In the genomic region with DNA sequence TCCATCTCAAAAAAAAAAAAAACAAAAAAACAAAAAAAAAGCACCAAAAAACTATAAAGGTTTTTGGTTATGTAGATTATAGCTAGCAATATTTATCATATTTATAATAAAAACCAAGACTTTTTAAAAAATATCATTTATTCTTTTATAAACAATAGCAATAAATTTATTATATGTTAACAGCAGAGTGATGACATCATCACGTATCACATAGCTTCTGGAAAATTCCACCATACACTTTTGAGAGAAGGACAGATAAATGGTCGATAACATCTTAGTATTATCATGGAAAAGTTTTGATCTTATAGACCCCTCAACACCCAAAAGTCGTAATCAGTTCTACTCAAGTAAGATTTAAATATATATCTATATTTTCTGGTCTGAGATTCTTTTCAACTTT, we compare ENCODE assay signal across 23 cellular contexts. TPM values are rescaled to one million over a fixed set of nuclear protein-coding genes. Genes with fewer than 3 reads are reported as not detected.
DNase-seq lines count a peak whose midpoint lies in the region; ATAC-seq, FAIRE-seq and TF ChIP-seq lines count a peak whose summit lies in the region.
"Had no signal": no experiment of that assay in that cellular context is flagged by ENCODE, and none has a peak within 500 bp of the region (broad histone marks: within the 10 kb centered on the region; RNA-seq: fewer than 3 reads in every experiment).

No MANE protein-coding gene starts in this region.

- intact Hi-C loops in HepG2 (cut with micrococcal nuclease; ENCODE audit: unreplicated experiment), result loop anchor here (5.0 kb wide), 3 partner anchors 42 to 392 kb away; no protein-coding TSS in a partner anchor
- intact Hi-C loops in right lobe of liver (cut with DNase I), result no loop called here
- intact Hi-C loops in GM12878 (cut with micrococcal nuclease; ENCODE audit: unreplicated experiment), result no loop called here

- H3K9ac ChIP-seq in HepG2 (ENCODE audit: insufficient read depth, low read depth, low read length) (no peak overlapping the region), GM12878 (ENCODE audit: control insufficient read depth, insufficient read depth, low read length) (no peak overlapping the region)

- peaks cover 5% of the 10 kb centered on the region for H3K9me3 Mint-ChIP-seq in stimulated activated effector memory CD8-positive, alpha-beta T cell treated with anti-CD3 and anti-CD28 coated beads, Interleukin-12 subunit alpha, Interleukin-12 subunit beta, amount 100 ng/mL, for 72 hours

- no peak for TF ChIP-seq CTCF in HepG2 (CRISPR knock-in tag; IDR thresholded peaks at IDR 0.05)
- TF ChIP-seq CTCF in right lobe of liver (IDR thresholded peaks at IDR 0.05), result no peak
- TF ChIP-seq CTCF in HEK293 (tag by site-specific recombination; IDR thresholded peaks at IDR 0.05), result no peak
- TF ChIP-seq CTCF in GM12878 (IDR thresholded peaks at IDR 0.05 in 2 of 3, conservative IDR thresholded peaks at IDR 0.05 in 1 of 3; ENCODE audit: control insufficient read depth in 2 of 3, extremely low read depth in 1 of 3, insufficient read depth in 1 of 3, low read depth in 3 of 3, low read length in 3 of 3), result no peak
- no peak for TF ChIP-seq CTCF in osteoblast (IDR thresholded peaks at IDR 0.05; ENCODE audit: extremely low read depth, low read depth, low read length)

- SMC1A ChIA-PET in GM12878 (lab: Charles Lee; ENCODE audit: uncharacterized antibody, unreplicated experiment), result interaction anchor here (0.8 to 8.2 kb wide), 5 partner anchors 33 to 227 kb away, joined by 4 to 81 read pairs (median 5); no protein-coding TSS in a partner anchor

- H3K36me3 Mint-ChIP-seq in stimulated activated effector memory CD8-positive, alpha-beta T cell treated with anti-CD3 and anti-CD28 coated beads, Interleukin-12 subunit alpha, Interleukin-12 subunit beta, amount 100 ng/mL, for 72 hours, result peaks cover 80% of the 10 kb centered on the region

- no peaks in the 10 kb centered on the region for H3K36me3 ChIP-seq in HepG2 (replicated peaks in 1 of 2; ENCODE audit: control insufficient read depth in 1 of 2, insufficient read depth in 2 of 2, low read length in 2 of 2)
- no peaks in the 10 kb centered on the region for H3K36me3 ChIP-seq in right lobe of liver
- H3K36me3 ChIP-seq in HEK293 (ENCODE audit: control insufficient read depth in 2 of 2, insufficient read depth in 1 of 2, low read length in 2 of 2), result no peaks in the 10 kb centered on the region
- H3K36me3 ChIP-seq in GM12878 (ENCODE audit: control insufficient read depth in 2 of 2, insufficient read depth in 2 of 2, low read length in 1 of 2), result no peaks in the 10 kb centered on the region
- no peaks in the 10 kb centered on the region for H3K36me3 ChIP-seq in osteoblast (ENCODE audit: insufficient read depth, low read length)
- H3K36me3 ChIP-seq: HAP-1 had no signal

- TF ChIP-seq POLR2A in HepG2 (IDR thresholded peaks at IDR 0.05; ENCODE audit: insufficient read depth in 1 of 2, low read depth in 2 of 2, low read length in 2 of 2) (no peak), right lobe of liver (IDR thresholded peaks at IDR 0.05) (no peak), GM12878 (IDR thresholded peaks at IDR 0.05; ENCODE audit: low read depth, low read length) (no peak)

- DNase-seq in HepG2 (ENCODE audit: low spot score) (no peak), right lobe of liver (no peak), GM12878 (ENCODE audit: low read depth, low spot score) (no peak), osteoblast (ENCODE audit: insufficient read length, low spot score, missing footprints) (no peak)
- DNase-seq in stimulated activated effector memory CD8-positive, alpha-beta T cell treated with anti-CD3 and anti-CD28 coated beads, Interleukin-12 subunit alpha, Interleukin-12 subunit beta, amount 100 ng/mL, for 72 hours (ENCODE audit: low spot score in 2 of 2), result no peak
- no peak for DNase-seq in stimulated activated CD4-positive, alpha-beta T cell treated with anti-CD3 and anti-CD28 coated beads, Interleukin-2, amount 100 ng/mL, for 24 hours
- DNase-seq: C1 segment of cervical spinal cord; Calu3; CD4-positive, alpha-beta memory T cell; COR-L47; DMS53; DMS79 treated with DMSO at 0.1 percent for 48 hours; GF-D8; GOT3 had no signal

- H3K4me3 Mint-ChIP-seq in stimulated activated effector memory CD8-positive, alpha-beta T cell treated with anti-CD3 and anti-CD28 coated beads, Interleukin-12 subunit alpha, Interleukin-12 subunit beta, amount 100 ng/mL, for 72 hours, result no peak overlapping the region
- H3K4me3 Mint-ChIP-seq: CD4-positive, alpha-beta memory T cell had no signal

- WGBS in HepG2 (ENCODE audit: low lambda C conversion rate), result 30% methylated on average over 3 of the region's 3 CpGs
- 86% methylated on average over 3 of the region's 3 CpGs for WGBS in right lobe of liver (ENCODE audit: insufficient coverage, low coverage, low lambda C conversion rate, missing lambda C conversion rate)
- WGBS in GM12878 (ENCODE audit: insufficient coverage, insufficient replicate concordance, low lambda C conversion rate, missing lambda C conversion rate), result 40% methylated on average over 3 of the region's 3 CpGs

- no peak for ATAC-seq in HepG2
- no peak for ATAC-seq in right lobe of liver
- ATAC-seq in GM12878, result no peak
- ATAC-seq in stimulated activated effector memory CD8-positive, alpha-beta T cell treated with anti-CD3 and anti-CD28 coated beads, Interleukin-12 subunit alpha, Interleukin-12 subunit beta, amount 100 ng/mL, for 72 hours, result no peak

- H4K20me1 ChIP-seq in HepG2 (ENCODE audit: insufficient read depth, low read length) (no peaks in the 10 kb centered on the region), GM12878 (ENCODE audit: control insufficient read depth, insufficient read depth) (no peaks in the 10 kb centered on the region), osteoblast (ENCODE audit: insufficient read depth, low read length) (no peaks in the 10 kb centered on the region)

- H3K27ac Mint-ChIP-seq in stimulated activated effector memory CD8-positive, alpha-beta T cell treated with anti-CD3 and anti-CD28 coated beads, Interleukin-12 subunit alpha, Interleukin-12 subunit beta, amount 100 ng/mL, for 72 hours, result peak overlapping the region; percentile 90

- in situ Hi-C loops in HepG2 (cut with HindIII; ENCODE audit: extremely low pct_ligation_motif_present, low pct_unique_long_range_greater_than_20kb) (no loop called here), GM12878 (cut with MboI) (loop anchor here (5.0 to 10.0 kb wide), 2 partner anchors 72 to 394 kb away; no protein-coding TSS in a partner anchor)

- H3K79me2 ChIP-seq in HepG2 (ENCODE audit: insufficient read depth, low read length) (no peaks in the 10 kb centered on the region), GM12878 (ENCODE audit: control insufficient read depth, insufficient read depth, low read length) (no peaks in the 10 kb centered on the region), osteoblast (ENCODE audit: insufficient read depth, low read length) (no peaks in the 10 kb centered on the region)

- H3K4me2 ChIP-seq in HepG2 (ENCODE audit: low read depth, low read length) (no peak overlapping the region), GM12878 (ENCODE audit: control insufficient read depth, insufficient read depth) (no peak overlapping the region), osteoblast (ENCODE audit: insufficient read depth, low read length) (no peak overlapping the region)

- BruUV-seq in HepG2 (replicated peaks; lab: Mats Ljungman, UMichigan) (no TSS peak), GM12878 (replicated peaks; lab: Mats Ljungman, UMichigan) (no TSS peak)

- H2AFZ ChIP-seq in HepG2 (ENCODE audit: low read length) (no peak overlapping the region), GM12878 (ENCODE audit: control insufficient read depth, low read depth, low read length) (no peak overlapping the region), osteoblast (ENCODE audit: low read length) (no peak overlapping the region)

- peaks cover 51% of the 10 kb centered on the region for H3K4me1 Mint-ChIP-seq in stimulated activated effector memory CD8-positive, alpha-beta T cell treated with anti-CD3 and anti-CD28 coated beads, Interleukin-12 subunit alpha, Interleukin-12 subunit beta, amount 100 ng/mL, for 72 hours

- no peak overlapping the region for H3K4me3 ChIP-seq in HepG2 (replicated peaks in 1 of 3; ENCODE audit: insufficient read depth in 1 of 3, low read depth in 2 of 3, low read length in 3 of 3)
- H3K4me3 ChIP-seq in right lobe of liver, result no peak overlapping the region
- H3K4me3 ChIP-seq in HEK293 (ENCODE audit: low read depth, low read length), result no peak overlapping the region
- no peak overlapping the region for H3K4me3 ChIP-seq in GM12878
- no peak overlapping the region for H3K4me3 ChIP-seq in osteoblast (ENCODE audit: insufficient read depth, low read length)
- H3K4me3 ChIP-seq: HAP-1 had no signal

- H3K27ac ChIP-seq in HepG2 (ENCODE audit: extremely low read length, insufficient read depth, low read length) (no peak overlapping the region), right lobe of liver (no peak overlapping the region), HEK293 (ENCODE audit: extremely low read depth, low read depth, low read length) (no peak overlapping the region), GM12878 (ENCODE audit: control insufficient read depth, insufficient read depth) (no peak overlapping the region), osteoblast (ENCODE audit: low read depth, low read length) (no peak overlapping the region)

- POLR2A ChIA-PET in HepG2 (lab: Yijun Ruan, JAX), result no interaction called here
- POLR2A ChIA-PET in HEK293 (lab: Yijun Ruan, JAX), result interaction anchor here (0.6 to 0.7 kb wide), 2 partner anchors 19 to 109 kb away, joined by 3 read pairs; no protein-coding TSS in a partner anchor
- POLR2A ChIA-PET in GM12878 (lab: Charles Lee), result interaction anchor here (0.5 to 0.9 kb wide), 3 partner anchors 51 to 317 kb away, joined by 3 to 5 read pairs (median 4); a partner anchor contains a TSS

- no peak for TF ChIP-seq EP300 in HepG2 (IDR thresholded peaks at IDR 0.05; ENCODE audit: low read depth in 2 of 2, low read length in 2 of 2)
- TF ChIP-seq EP300 in HepG2 (CRISPR knock-in tag; IDR thresholded peaks at IDR 0.05; ENCODE audit: borderline replicate concordance), result no peak
- TF ChIP-seq EP300 in GM12878 (IDR thresholded peaks at IDR 0.05; ENCODE audit: borderline replicate concordance in 1 of 2, control insufficient read depth in 1 of 2, low read depth in 2 of 2, low read length in 2 of 2), result no peak

- RAD21 ChIA-PET in GM12878 (lab: Charles Lee; ENCODE audit: unreplicated experiment), result interaction anchor here (0.6 to 1.2 kb wide), 3 partner anchors 32 to 79 kb away, joined by 3 to 5 read pairs (median 3); no protein-coding TSS in a partner anchor

- H3K27me3 ChIP-seq in HepG2 (ENCODE audit: control insufficient read depth in 1 of 2, insufficient read depth in 2 of 2, low read length in 2 of 2) (peaks cover 2 to 46% of the 10 kb centered on the region in 2 experiments), right lobe of liver (no peaks in the 10 kb centered on the region), GM12878 (replicated peaks in 1 of 2; ENCODE audit: control insufficient read depth in 2 of 2, insufficient read depth in 2 of 2, low read length in 1 of 2) (no peaks in the 10 kb centered on the region; a peak in 1 of 4 replicates), osteoblast (ENCODE audit: insufficient read depth, low read length) (peaks cover 6% of the 10 kb centered on the region)

- no peaks in the 10 kb centered on the region for H3K4me1 ChIP-seq in HepG2 (ENCODE audit: insufficient read depth, low read length)
- H3K4me1 ChIP-seq in right lobe of liver, result peaks cover 0 to 7% (median 0%) of the 10 kb centered on the region in 4 donors
- no peaks in the 10 kb centered on the region for H3K4me1 ChIP-seq in HEK293 (ENCODE audit: control insufficient read depth, insufficient read depth, low read length)
- no peaks in the 10 kb centered on the region for H3K4me1 ChIP-seq in GM12878 (ENCODE audit: control insufficient read depth, insufficient read depth, low read length)
- H3K4me1 ChIP-seq in osteoblast (ENCODE audit: insufficient read depth, low read length), result peaks cover 16% of the 10 kb centered on the region
- H3K4me1 ChIP-seq: HAP-1 had no signal

- TF ChIP-seq RAD21 in HepG2 (CRISPR knock-in tag; IDR thresholded peaks at IDR 0.05) (no peak), GM12878 (IDR thresholded peaks at IDR 0.05; ENCODE audit: insufficient read depth, low read depth, low read length) (no peak)

- no peak for FAIRE-seq in HepG2 (lab: Jason Lieb, UNC)
- no peak for FAIRE-seq in GM12878 (lab: Jason Lieb, UNC)
- FAIRE-seq: GM19239, H54 had no signal

- H3K9me3 ChIP-seq in HepG2 (ENCODE audit: low read length) (no peaks in the 10 kb centered on the region), right lobe of liver (no peaks in the 10 kb centered on the region), HEK293 (ENCODE audit: control insufficient read depth, insufficient read depth, low read depth, low read length) (no peaks in the 10 kb centered on the region), GM12878 (replicated peaks; ENCODE audit: control insufficient read depth, insufficient read depth, low read length) (peaks cover 5% of the 10 kb centered on the region; the same call in 2 of the 3 replicates), osteoblast (ENCODE audit: low read depth, low read length) (no peaks in the 10 kb centered on the region)
- H3K9me3 ChIP-seq: HAP-1 had no signal

- CTCF ChIA-PET in HepG2 (lab: Yijun Ruan, JAX; ENCODE audit: low intra/inter-chr PET ratio, low total read pairs) (no interaction called here), HEK293 (lab: Yijun Ruan, JAX) (interaction anchor here (0.7 to 1.4 kb wide), 3 partner anchors 76 to 391 kb away, joined by 3 to 5 read pairs (median 3); no protein-coding TSS in a partner anchor), GM12878 (lab: Yijun Ruan, JAX) (interaction anchor here (0.6 to 5.4 kb wide), 6 partner anchors 33 to 322 kb away, joined by 3 to 24 read pairs (median 4); a partner anchor contains a TSS)

RNA-seq across cellular contexts. Expression of a gene that starts 33.2 kb away (rescaled TPM):
- total RNA-seq in HepG2 (2016; rRNA removed; fragmentation: Illumina TruSeq; extraction: Trizol) (0.53 and 0.66 TPM in 2 replicates), right lobe of liver (10 to 100 TPM in 4 of 6 experiments, 1 to 10 TPM in 2; 6.2 to 42.7 (median 13.3) TPM), GM12878 (2014; rRNA removed) (14.7 and 15.2 TPM in 2 replicates), GM12878 (2014; rRNA removed; fragmentation: Illumina TruSeq; extraction: Trizol) (6.5 and 7.7 TPM in 2 replicates), GM12878 (2021) (9.9 and 12.1 TPM in 2 replicates), osteoblast (1.1 and 1.2 TPM in 2 replicates)
- 0.30 TPM in 1 of 2 replicates, not detected in the other for total RNA-seq in HepG2 (2016; cell fraction: cytosol; rRNA removed; fragmentation: Illumina TruSeq; extraction: Trizol; ENCODE audit: low read depth)
- total RNA-seq in HepG2 (2016; cell fraction: insoluble cytoplasmic fraction; rRNA removed; fragmentation: Illumina TruSeq; extraction: Trizol), result 0.49 and 0.67 TPM in 2 replicates
- total RNA-seq in HepG2 (2016; cell fraction: membrane; rRNA removed; fragmentation: Illumina TruSeq; extraction: Trizol), result 0.43 and 0.55 TPM in 2 replicates
- total RNA-seq in HepG2 (2016; cell fraction: nucleus; rRNA removed; fragmentation: Illumina TruSeq; extraction: Trizol), result 0.37 TPM in 1 of 2 replicates, not detected in the other
- polyA plus RNA-seq in HepG2 (2011; rRNA removed) (0.77 and 0.85 TPM in 2 replicates), GM12878 (2011; rRNA removed) (6.5 and 12.0 TPM in 2 replicates), GM12878 (2014; fragmentation: Illumina TruSeq; extraction: Trizol) (7.8 and 9.8 TPM in 2 replicates), GM12878 (2014; fragmentation: Nextera tagmentation; extraction: Ambion mirVana) (1 to 10 TPM; 2.0 to 4.2 TPM), GM12878 (2014; rRNA removed) (13.3 and 14.8 TPM in 2 replicates), GM12878 (2016; fragmentation: Nextera tagmentation; extraction: Ambion mirVana) (10 to 100 TPM; 13.8 to 14.6 TPM)
- 0.39 and 0.58 TPM in 2 replicates for polyA plus RNA-seq in HepG2 (2011; cell fraction: cytosol; rRNA removed)
- 0.48 and 0.50 TPM in 2 replicates for polyA plus RNA-seq in HepG2 (2011; cell fraction: nucleus; rRNA removed)
- polyA plus RNA-seq in HepG2 (2012), result 0.27 TPM in 1 of 2 replicates, not detected in the other
- 0.33 and 0.44 TPM in 2 replicates for polyA plus RNA-seq in HepG2 (2016; cell fraction: cytosol; fragmentation: Illumina TruSeq; extraction: Trizol; ENCODE audit: low read depth)
- polyA plus RNA-seq in HepG2 (2016; cell fraction: insoluble cytoplasmic fraction; fragmentation: Illumina TruSeq; extraction: Trizol; ENCODE audit: low read depth), result 0.43 and 0.53 TPM in 2 replicates
- polyA plus RNA-seq in HepG2 (2016; cell fraction: membrane; fragmentation: Illumina TruSeq; extraction: Trizol; ENCODE audit: low read depth), result 0.45 and 0.56 TPM in 2 replicates
- 0.68 and 0.77 TPM in 2 replicates for polyA plus RNA-seq in HepG2 (2016; cell fraction: nucleus; fragmentation: Illumina TruSeq; extraction: Trizol; ENCODE audit: insufficient read depth, low read depth)
- polyA minus RNA-seq in HepG2 (2011; rRNA and poly(A)+ RNA removed; ENCODE audit: low replicate concordance), result 1.1 and 4.7 TPM in 2 replicates
- not detected in 2 replicates for polyA minus RNA-seq in HepG2 (2011; cell fraction: cytosol; rRNA and poly(A)+ RNA removed)
- not detected in 2 replicates for polyA minus RNA-seq in HepG2 (2011; cell fraction: nucleus; rRNA and poly(A)+ RNA removed)
- total RNA-seq in GM12878 (2013; cell fraction: nucleolus; rRNA removed), result 16.9 and 18.2 TPM in 2 replicates
- 4.5 TPM for polyA plus RNA-seq in GM12878 (2011; ENCODE audit: low read depth)
- polyA plus RNA-seq in GM12878 (2011; cell fraction: cytosol; rRNA removed), result 14.3 and 16.3 TPM in 2 replicates
- 14.8 and 16.5 TPM in 2 replicates for polyA plus RNA-seq in GM12878 (2011; cell fraction: nucleus; rRNA removed)
- 8.6 and 11.8 TPM in 2 replicates for polyA plus RNA-seq in GM12878 (2012)
- 5.0 and 8.7 TPM in 2 replicates for polyA minus RNA-seq in GM12878 (2011; rRNA and poly(A)+ RNA removed)
- polyA minus RNA-seq in GM12878 (2011; cell fraction: cytosol; rRNA and poly(A)+ RNA removed), result 2.7 and 4.3 TPM in 2 replicates
- polyA minus RNA-seq in GM12878 (2011; cell fraction: nucleus; rRNA and poly(A)+ RNA removed), result 1.9 and 4.3 TPM in 2 replicates
- total RNA-seq: G401 had no signal

RNA-seq across cellular contexts. Expression of a gene that starts 51.6 kb away (rescaled TPM):
- total RNA-seq in HepG2 (2016; rRNA removed; fragmentation: Illumina TruSeq; extraction: Trizol) (not detected in 2 replicates), right lobe of liver (1 to 10 TPM in 2 of 6 experiments, under 1 TPM in 2, not detected in 2; 0.22 to 3.1 (median 0.97) TPM), GM12878 (2014; rRNA removed) (3.4 and 4.0 TPM in 2 replicates), GM12878 (2014; rRNA removed; fragmentation: Illumina TruSeq; extraction: Trizol) (5.0 and 5.3 TPM in 2 replicates), GM12878 (2021) (5.0 and 5.3 TPM in 2 replicates), osteoblast (not detected in 2 replicates)
- total RNA-seq in HepG2 (2016; cell fraction: cytosol; rRNA removed; fragmentation: Illumina TruSeq; extraction: Trizol; ENCODE audit: low read depth), result not detected in 2 replicates
- not detected in 2 replicates for total RNA-seq in HepG2 (2016; cell fraction: insoluble cytoplasmic fraction; rRNA removed; fragmentation: Illumina TruSeq; extraction: Trizol)
- not detected in 2 replicates for total RNA-seq in HepG2 (2016; cell fraction: membrane; rRNA removed; fragmentation: Illumina TruSeq; extraction: Trizol)
- not detected in 2 replicates for total RNA-seq in HepG2 (2016; cell fraction: nucleus; rRNA removed; fragmentation: Illumina TruSeq; extraction: Trizol)
- polyA plus RNA-seq in HepG2 (2011; rRNA removed) (not detected in 2 replicates), GM12878 (2011; rRNA removed) (2.2 and 2.4 TPM in 2 replicates), GM12878 (2014; fragmentation: Illumina TruSeq; extraction: Trizol) (5.6 and 6.0 TPM in 2 replicates), GM12878 (2014; fragmentation: Nextera tagmentation; extraction: Ambion mirVana) (1 to 10 TPM; 3.3 to 5.1 TPM), GM12878 (2014; rRNA removed) (3.4 and 3.9 TPM in 2 replicates), GM12878 (2016; fragmentation: Nextera tagmentation; extraction: Ambion mirVana) (1 to 10 TPM; 4.8 to 5.7 TPM)
- polyA plus RNA-seq in HepG2 (2011; cell fraction: cytosol; rRNA removed), result not detected in 2 replicates
- not detected in 2 replicates for polyA plus RNA-seq in HepG2 (2011; cell fraction: nucleus; rRNA removed)
- polyA plus RNA-seq in HepG2 (2012), result not detected in 2 replicates
- not detected in 2 replicates for polyA plus RNA-seq in HepG2 (2016; cell fraction: cytosol; fragmentation: Illumina TruSeq; extraction: Trizol; ENCODE audit: low read depth)
- not detected in 2 replicates for polyA plus RNA-seq in HepG2 (2016; cell fraction: insoluble cytoplasmic fraction; fragmentation: Illumina TruSeq; extraction: Trizol; ENCODE audit: low read depth)
- not detected in 2 replicates for polyA plus RNA-seq in HepG2 (2016; cell fraction: membrane; fragmentation: Illumina TruSeq; extraction: Trizol; ENCODE audit: low read depth)
- not detected in 2 replicates for polyA plus RNA-seq in HepG2 (2016; cell fraction: nucleus; fragmentation: Illumina TruSeq; extraction: Trizol; ENCODE audit: insufficient read depth, low read depth)
- not detected in 2 replicates for polyA minus RNA-seq in HepG2 (2011; rRNA and poly(A)+ RNA removed; ENCODE audit: low replicate concordance)
- polyA minus RNA-seq in HepG2 (2011; cell fraction: cytosol; rRNA and poly(A)+ RNA removed), result not detected in 2 replicates
- not detected in 2 replicates for polyA minus RNA-seq in HepG2 (2011; cell fraction: nucleus; rRNA and poly(A)+ RNA removed)
- 4.9 and 10.7 TPM in 2 replicates for total RNA-seq in GM12878 (2013; cell fraction: nucleolus; rRNA removed)
- 0.97 TPM for polyA plus RNA-seq in GM12878 (2011; ENCODE audit: low read depth)
- polyA plus RNA-seq in GM12878 (2011; cell fraction: cytosol; rRNA removed), result 1.2 TPM in 2 replicates
- 0.80 and 1.1 TPM in 2 replicates for polyA plus RNA-seq in GM12878 (2011; cell fraction: nucleus; rRNA removed)
- polyA plus RNA-seq in GM12878 (2012), result 1.3 and 2.2 TPM in 2 replicates
- 1.0 and 1.1 TPM in 2 replicates for polyA minus RNA-seq in GM12878 (2011; rRNA and poly(A)+ RNA removed)
- not detected in 2 replicates for polyA minus RNA-seq in GM12878 (2011; cell fraction: cytosol; rRNA and poly(A)+ RNA removed)
- polyA minus RNA-seq in GM12878 (2011; cell fraction: nucleus; rRNA and poly(A)+ RNA removed), result 0.77 and 1.2 TPM in 2 replicates
- total RNA-seq: A172, A673, Calu3, Daoy, G401 had no signal
- polyA plus RNA-seq: BJ had no signal
